8 cellular contexts compared by ENCODE assay signal in the genomic region with DNA sequence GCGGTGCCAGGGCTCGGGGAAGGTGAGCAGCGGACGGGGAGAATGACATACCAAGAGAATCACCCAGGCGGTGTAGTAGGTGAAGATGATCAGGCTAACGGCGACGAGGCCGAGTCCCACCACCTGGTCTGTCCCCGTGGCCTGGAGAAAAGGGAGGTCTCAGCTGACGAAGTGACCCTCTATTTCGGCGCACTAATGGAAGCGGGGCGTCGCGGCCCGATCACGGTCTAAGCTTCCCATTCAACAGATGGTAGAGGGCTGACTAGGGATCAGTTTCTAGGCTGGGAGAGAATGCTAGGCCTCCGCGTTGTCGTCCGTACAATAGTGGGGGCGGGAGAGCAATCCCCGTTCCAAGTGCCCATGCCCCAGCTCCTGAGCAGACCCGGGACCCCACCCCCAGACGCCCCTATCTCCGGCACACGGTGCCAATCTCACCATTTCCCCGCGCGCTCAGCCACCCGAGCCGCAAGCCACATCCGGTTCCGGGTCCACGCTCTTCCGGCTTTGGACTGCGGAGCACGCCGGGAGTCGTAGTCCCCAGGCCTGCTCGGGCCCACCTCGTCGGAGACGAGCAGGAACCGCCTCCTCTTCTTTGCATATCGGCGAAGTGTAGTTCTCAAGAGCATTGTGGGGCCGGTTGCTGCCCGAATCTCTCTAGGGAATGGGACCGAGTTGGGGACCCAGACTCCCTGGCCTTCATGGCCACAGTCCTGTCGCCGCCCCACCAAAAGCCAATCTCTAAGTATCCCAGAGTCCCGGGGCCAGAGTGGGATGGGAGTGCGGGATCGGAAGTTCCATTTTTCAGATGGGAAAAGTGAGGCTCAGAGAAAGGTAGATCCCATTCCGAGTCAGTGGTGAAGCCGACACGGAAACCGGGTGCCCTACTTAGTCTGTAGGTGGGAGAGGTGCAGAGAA. TPM values are rescaled to one million over a fixed set of nuclear protein-coding genes. Genes with fewer than 3 reads are reported as not detected.
DNase-seq lines count a peak whose midpoint lies in the region; ATAC-seq and TF ChIP-seq lines count a peak whose summit lies in the region.

A gene with protein sequence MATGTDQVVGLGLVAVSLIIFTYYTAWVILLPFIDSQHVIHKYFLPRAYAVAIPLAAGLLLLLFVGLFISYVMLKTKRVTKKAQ (minus strand): TSS at position 472 of the 915 bp plus-strand sequence. CDS start 34 bp downstream, at position 438.

- no peak for TF ChIP-seq CTCF in PC-3 (conservative IDR thresholded peaks at IDR 0.05; ENCODE audit: low read depth, low read length)

- H3K4me3 ChIP-seq in PC-3 (ENCODE audit: low read length) = peak within 1 kb of the TSS; percentile 93
- peak within 1 kb of the TSS; percentile 89 for H3K4me3 ChIP-seq in mucosa of stomach (ENCODE audit: low read length)

- H3K9ac ChIP-seq in PC-3 (ENCODE audit: low read length) (peak within 1 kb of the TSS; percentile 88), mucosa of stomach (ENCODE audit: low read length) (peak within 1 kb of the TSS; percentile 69)

- peaks cover 31% of the 10 kb centered on the region for H3K79me2 ChIP-seq in PC-3 (ENCODE audit: low read length)

- H3K36me3 ChIP-seq in PC-3 (ENCODE audit: low read depth, low read length) = no peaks in the 10 kb centered on the region
- H3K36me3 ChIP-seq in mucosa of stomach (ENCODE audit: control insufficient read depth, insufficient read depth, low read length) = peaks cover 11% of the 10 kb centered on the region

- H3K9me2 ChIP-seq in PC-3 (replicated peaks; ENCODE audit: low read length) = no peaks in the 10 kb centered on the region

- H3K4me1 ChIP-seq in PC-3 (ENCODE audit: insufficient read depth, low read length) (peaks cover 20% of the 10 kb centered on the region; the same call in 1 of the 2 replicates), mucosa of stomach (ENCODE audit: control insufficient read depth, insufficient read depth, low read length) (peaks cover 19% of the 10 kb centered on the region)

- CTCF ChIA-PET in PC-3 (lab: Charles Lee) = no interaction called here

- peak; percentile 81 for DNase-seq in Caki2 (ENCODE audit: low read depth)
- peak in 71 of 76 experiments; percentile 34 to 87 (median 76) for DNase-seq in HUDEP-2 (lab: John Stamatoyannopoulos, UW; ENCODE audit: unreplicated experiment in 76 of 76)
- peak; percentile 79 for DNase-seq in PC-3
- DNase-seq in activated T-cell treated with anti-CD3 and anti-CD28 coated beads, Interleukin-2, amount 50 U/mL, for 1 hour = peak; percentile 83
- DNase-seq in stimulated activated CD8-positive, alpha-beta memory T cell treated with anti-CD3 and anti-CD28 coated beads, Interleukin-4, amount 100 ng/mL, for 4 hours (ENCODE audit: low read depth in 2 of 2, low spot score in 1 of 2) = peak; percentile 49 to 68

- POLR2A ChIA-PET in PC-3 (lab: Charles Lee; ENCODE audit: unreplicated experiment) = no interaction called here

- intact Hi-C loops in PC-3 (cut with micrococcal nuclease) = no loop called here

- no peaks in the 10 kb centered on the region for H3F3A ChIP-seq in PC-3 (ENCODE audit: low read length, unreplicated experiment)

- H3K27me3 ChIP-seq in PC-3 (ENCODE audit: low read length) (no peaks in the 10 kb centered on the region), mucosa of stomach (ENCODE audit: control insufficient read depth, insufficient read depth, low read length) (no peaks in the 10 kb centered on the region)

- ATAC-seq in GM21367 (IDR thresholded peaks at IDR 0.05; ENCODE audit: unreplicated experiment) = peak; percentile 62
- peak; percentile 93 for ATAC-seq in PC-3
- ATAC-seq in esophagus mucosa = peak; percentile 81

- peak within 1 kb of the TSS; percentile 74 for H2AFZ ChIP-seq in PC-3 (ENCODE audit: low read length)

- H4K20me1 ChIP-seq in PC-3 (ENCODE audit: low read length) = no peaks in the 10 kb centered on the region

- H3K9me3 ChIP-seq in PC-3 (ENCODE audit: low read length) (no peaks in the 10 kb centered on the region), mucosa of stomach (ENCODE audit: control insufficient read depth, low read length) (no peaks in the 10 kb centered on the region)

- in situ Hi-C loops in Caki2 (cut with HindIII; ENCODE audit: low pct_unique_long_range_greater_than_20kb, low sequenced_read_pairs) = no loop called here

- H3K27ac ChIP-seq in PC-3 (ENCODE audit: low read length) = no peak within 1 kb of the TSS

- TSS peak; percentile 60 for BruUV-seq in PC-3 (replicated peaks; lab: Mats Ljungman, UMichigan)

- H3K4me2 ChIP-seq in PC-3 (ENCODE audit: low read length) = peak within 1 kb of the TSS; percentile 99

RNA-seq across cellular contexts. Expression of the gene that starts here (rescaled TPM):
- total RNA-seq in Caki2 (2014; rRNA removed; shearing (Covaris generic); ENCODE audit: low replicate concordance) = 46.9 and 54.5 TPM in 2 replicates
- total RNA-seq in PC-3 (2014; rRNA removed) = 32.0 and 33.0 TPM in 2 replicates
- total RNA-seq in esophagus mucosa = 25.7 TPM
